8 cellular contexts compared by ENCODE assay signal in the genomic region with DNA sequence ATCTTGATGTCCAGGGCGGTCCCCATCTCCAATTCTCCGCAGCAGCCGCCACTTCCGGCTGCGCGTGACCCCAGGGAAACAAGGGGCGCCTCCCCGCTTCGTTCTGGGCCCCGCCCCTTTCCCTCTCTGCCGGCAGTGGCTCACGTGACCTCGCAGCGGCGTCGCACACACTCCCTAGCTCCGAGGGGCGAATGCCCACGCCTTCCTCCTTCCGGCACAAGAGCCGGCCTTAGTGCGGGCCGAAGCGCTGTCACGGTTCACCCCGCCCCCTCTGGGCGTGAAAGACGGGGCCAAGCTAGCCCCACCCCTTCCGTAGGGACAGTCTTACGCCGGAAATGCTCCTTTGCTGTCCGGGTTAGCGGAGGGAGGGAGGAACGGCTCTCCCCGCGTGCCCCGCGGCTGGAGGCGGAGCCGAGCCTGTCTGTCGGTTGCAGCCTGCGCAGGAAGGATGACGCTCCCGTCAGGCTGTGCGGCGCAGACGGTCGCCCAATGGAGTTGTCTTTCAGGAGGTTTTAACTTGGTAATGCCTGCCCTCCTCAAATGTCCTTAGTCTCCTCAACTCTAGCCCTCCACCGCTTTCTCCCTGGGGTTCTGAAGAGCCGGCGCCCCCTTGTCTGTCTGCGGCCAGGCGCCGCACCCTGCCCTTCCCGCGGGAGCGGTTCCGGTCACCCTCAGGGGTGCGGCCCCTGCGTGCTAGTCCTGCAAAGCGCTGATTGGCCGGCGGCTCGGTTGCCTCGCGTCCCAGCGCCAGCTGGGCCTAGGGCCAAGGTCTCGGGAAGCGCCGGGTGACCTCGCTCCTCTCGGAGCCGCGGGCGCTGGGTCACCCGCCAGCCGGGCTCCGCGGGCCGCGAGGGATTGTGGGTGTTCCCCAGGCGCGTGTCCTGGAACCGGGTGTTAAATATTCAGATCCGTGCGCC. TPM values are rescaled to one million over a fixed set of nuclear protein-coding genes. Genes with fewer than 3 reads are reported as not detected.
DNase-seq lines count a peak whose midpoint lies in the region; ATAC-seq and TF ChIP-seq lines count a peak whose summit lies in the region.

Gene VPS26C (minus strand): TSS at position 66 of the 917 bp plus-strand sequence. CDS start 40 bp downstream, at position 26.

- no peaks in the 10 kb centered on the region for H3K9me3 Mint-ChIP-seq in activated T-cell treated with anti-CD3 and anti-CD28 coated beads, Interleukin-2, amount 50 U/mL, for 4 hours

- no peaks in the 10 kb centered on the region for H3K9me3 ChIP-seq in Panc1 (ENCODE audit: control insufficient read depth, insufficient read depth, low read depth, low read length)
- H3K9me3 ChIP-seq in esophagus (ENCODE audit: control insufficient read depth in 2 of 2, insufficient read depth in 1 of 2, low read depth in 1 of 2, low read length in 1 of 2) = no peaks in the 10 kb centered on the region
- no peaks in the 10 kb centered on the region for H3K9me3 ChIP-seq in mucosa of stomach (ENCODE audit: control insufficient read depth, low read length)

- intact Hi-C loops in Panc1 (cut with micrococcal nuclease; ENCODE audit: unreplicated experiment) = loop anchor here (5.0 kb wide), 1 partner anchor 100 kb away; the partner anchor contains the start of gene DYRK1A

- 0 to 1% methylated on average over 85 to 86 of the region's 86 CpGs for WGBS in esophagus, 2 donors

- H3K4me3 ChIP-seq in Panc1 (ENCODE audit: low read depth in 2 of 2, low read length in 2 of 2) (peak within 1 kb of the TSS; percentile 70 to 83), esophagus (ENCODE audit: low read depth in 1 of 2, low read length in 2 of 2) (peak within 1 kb of the TSS; percentile 78 to 84), mucosa of stomach (ENCODE audit: low read length) (peak within 1 kb of the TSS; percentile 75)

- DNase-seq in DMS53 (lab: John Stamatoyannopoulos, UW) = peak; percentile 99
- peak; percentile 97 for DNase-seq in KG1 (lab: John Stamatoyannopoulos, UW)
- DNase-seq in Panc1 (ENCODE audit: low read depth, low spot score) = peak; percentile 96
- peak; percentile 97 for DNase-seq in activated T-cell treated with anti-CD3 and anti-CD28 coated beads, Interleukin-2, amount 50 U/mL, for 4 hours
- DNase-seq in stimulated activated CD8-positive, alpha-beta memory T cell treated with anti-CD3 and anti-CD28 coated beads, Interleukin-7, amount 100 ng/mL, for 1 hour (ENCODE audit: low read depth in 2 of 2) = peak; percentile 94 to 95

- peak; percentile 90 for ATAC-seq in GM21723 (IDR thresholded peaks at IDR 0.05; ENCODE audit: unreplicated experiment)
- ATAC-seq in Panc1 = peak; percentile 94
- peak; percentile 92 for ATAC-seq in activated T-cell treated with anti-CD3 and anti-CD28 coated beads, Interleukin-2, amount 50 U/mL, for 4 hours

- H3K9ac ChIP-seq in mucosa of stomach (ENCODE audit: low read length) = peak within 1 kb of the TSS; percentile 86

- peaks cover 2% of the 10 kb centered on the region; the same call in 1 of the 2 replicates for H3K36me3 ChIP-seq in Panc1 (ENCODE audit: control insufficient read depth, insufficient read depth, low read length)
- H3K36me3 ChIP-seq in esophagus (ENCODE audit: control insufficient read depth in 2 of 2, insufficient read depth in 2 of 2, low read length in 1 of 2) = no peaks in the 10 kb centered on the region
- no peaks in the 10 kb centered on the region for H3K36me3 ChIP-seq in mucosa of stomach (ENCODE audit: control insufficient read depth, insufficient read depth, low read length)

- peaks cover 36% of the 10 kb centered on the region for H3K4me1 Mint-ChIP-seq in activated T-cell treated with anti-CD3 and anti-CD28 coated beads, Interleukin-2, amount 50 U/mL, for 4 hours (ENCODE audit: low read depth)

- POLR2A ChIA-PET in Panc1 (lab: Charles Lee) = interaction anchor here (0.7 kb wide), 1 partner anchor 98 kb away, joined by 3 read pairs; no protein-coding TSS in a partner anchor

- peak within 1 kb of the TSS; percentile 92 for H3K4me3 Mint-ChIP-seq in activated T-cell treated with anti-CD3 and anti-CD28 coated beads, Interleukin-2, amount 50 U/mL, for 4 hours

- H3K4me1 ChIP-seq in Panc1 (ENCODE audit: control insufficient read depth, insufficient read depth, low read length) = peaks cover 22% of the 10 kb centered on the region
- peaks cover 0 to 5% of the 10 kb centered on the region in 2 donors for H3K4me1 ChIP-seq in esophagus (ENCODE audit: control insufficient read depth in 2 of 2, insufficient read depth in 2 of 2, low read length in 1 of 2)
- H3K4me1 ChIP-seq in mucosa of stomach (ENCODE audit: control insufficient read depth, insufficient read depth, low read length) = peaks cover 22% of the 10 kb centered on the region

- TSS peak; percentile 93 for BruUV-seq in Panc1 (replicated peaks; lab: Mats Ljungman, UMichigan)

- in situ Hi-C loops in Panc1 (cut with HindIII; ENCODE audit: low pct_unique_long_range_greater_than_20kb, low sequenced_read_pairs) = no loop called here

- peak within 1 kb of the TSS; percentile 94 for H3K27ac ChIP-seq in Panc1 (ENCODE audit: low read length)
- peak within 1 kb of the TSS; percentile 99 to 100 for H3K27ac ChIP-seq in esophagus (ENCODE audit: low read depth in 2 of 2, low read length in 1 of 2)

- no peaks in the 10 kb centered on the region for H3K27me3 Mint-ChIP-seq in activated T-cell treated with anti-CD3 and anti-CD28 coated beads, Interleukin-2, amount 50 U/mL, for 4 hours (ENCODE audit: low read depth)

- CTCF ChIA-PET in Panc1 (lab: Charles Lee) = interaction anchor here (0.6 kb wide), 2 partner anchors 13 to 190 kb away, joined by 3 to 6 read pairs; no protein-coding TSS in a partner anchor

- H3K27me3 ChIP-seq in Panc1 (ENCODE audit: control insufficient read depth, insufficient read depth, low read length) = no peaks in the 10 kb centered on the region
- H3K27me3 ChIP-seq in esophagus (ENCODE audit: control insufficient read depth in 1 of 2, insufficient read depth in 2 of 2, low read length in 2 of 2) = no peaks in the 10 kb centered on the region
- H3K27me3 ChIP-seq in mucosa of stomach (ENCODE audit: control insufficient read depth, insufficient read depth, low read length) = no peaks in the 10 kb centered on the region

- TF ChIP-seq CTCF in Panc1 (IDR thresholded peaks at IDR 0.05) = no peak

- H3K36me3 Mint-ChIP-seq in activated T-cell treated with anti-CD3 and anti-CD28 coated beads, Interleukin-2, amount 50 U/mL, for 4 hours (ENCODE audit: insufficient read depth) = peaks cover 5% of the 10 kb centered on the region

RNA-seq across cellular contexts. Expression of gene VPS26C, which starts in this region (rescaled TPM):
- 47.4 TPM for total RNA-seq in Panc1 (2021; ENCODE audit: unreplicated experiment)
- 33.8 TPM for polyA plus RNA-seq in Panc1 (2012; ENCODE audit: insufficient read length)
- 10 to 100 TPM; 35.7 to 48.2 (median 44.6) TPM for total RNA-seq in activated T-cell treated with anti-CD3 and anti-CD28 coated beads, Interleukin-2, amount 50 U/mL, for 4 hours
- polyA plus RNA-seq in esophagus = 10 to 100 TPM; 12.4 to 18.0 TPM

Comparison
In these comparisons a context has a peak if more than half of its experiments do, and no peak if none do; other contexts are left out.
1. Peak in every context shown above with its lines: DNase-seq, ATAC-seq, H3K4me3 ChIP-seq and H3K27ac ChIP-seq.